Comparison of ENCODE assay signal across 12 cellular contexts in the genomic region with DNA sequence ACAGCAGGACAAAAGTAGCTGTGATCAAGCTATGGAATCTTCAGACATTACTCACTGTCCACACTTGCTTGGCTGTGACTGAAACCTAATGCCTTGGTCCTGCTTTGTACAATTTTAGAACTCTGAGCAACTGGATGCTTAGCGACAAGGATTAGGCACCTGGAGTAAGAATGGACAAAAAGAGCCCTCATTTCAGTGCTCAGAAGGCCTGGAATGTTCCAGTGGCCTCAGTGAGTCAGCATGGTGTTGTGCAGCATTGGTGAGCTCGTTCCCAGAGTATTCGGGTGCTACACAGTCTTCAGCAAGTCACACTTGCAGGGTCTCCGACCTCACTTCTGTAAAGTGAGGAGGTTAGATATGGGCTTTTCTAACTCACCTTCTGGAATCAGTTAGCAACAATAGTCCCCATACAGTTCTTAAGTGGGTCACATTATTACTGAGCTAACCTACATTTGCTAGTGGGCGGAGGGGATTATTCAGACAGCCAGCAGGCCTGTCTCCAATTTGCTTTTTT.
A peak's percentile ranks its signal among the peaks of the same experiment; 100 is the strongest.
DNase-seq lines count a peak whose midpoint lies in the region; ATAC-seq and TF ChIP-seq lines count a peak whose summit lies in the region.
"Had no signal": no experiment of that assay in that cellular context is flagged by ENCODE, and none has a peak within 500 bp of the region (broad histone marks: within the 10 kb centered on the region; RNA-seq: fewer than 3 reads in every experiment).

No MANE protein-coding gene starts in this region.

- no peak overlapping the region for H3K27ac Mint-ChIP-seq in activated T-cell treated with anti-CD3 and anti-CD28 coated beads, Interleukin-2, amount 50 U/mL, for 72 hours

- H3K4me1 ChIP-seq in A673 (ENCODE audit: insufficient read depth, low read length, poor library complexity, severe bottlenecking) = peaks cover 14% of the 10 kb centered on the region
- H3K4me1 ChIP-seq: tibial artery had no signal

- peaks cover 29% of the 10 kb centered on the region for H3K4me1 Mint-ChIP-seq in activated T-cell treated with anti-CD3 and anti-CD28 coated beads, Interleukin-2, amount 50 U/mL, for 72 hours (ENCODE audit: low read depth)

- DNase-seq in activated T-cell treated with anti-CD3 and anti-CD28 coated beads, Interleukin-2, amount 50 U/mL, for 72 hours = no peak
- no peak for DNase-seq in activated T-cell treated with anti-CD3 and anti-CD28 coated beads, Interleukin-2, amount 50 U/mL, for 48 hours
- DNase-seq in brain microvascular endothelial cell (peak; percentile 54), iris pigment epithelial cell (ENCODE audit: low read depth) (peak; percentile 76), posterior cingulate gyrus (no peak), A673 (ENCODE audit: low spot score) (no peak)
- DNase-seq: aorta, DMS153, tibial artery had no signal

- H3K36me3 Mint-ChIP-seq in activated T-cell treated with anti-CD3 and anti-CD28 coated beads, Interleukin-2, amount 50 U/mL, for 72 hours (ENCODE audit: insufficient read depth in 2 of 2) = peaks cover 7 to 22% of the 10 kb centered on the region in 2 donors

- H3K4me3 ChIP-seq in brain microvascular endothelial cell (ENCODE audit: low read depth, low read length) = no peak overlapping the region
- no peak overlapping the region for H3K4me3 ChIP-seq in A673 (ENCODE audit: low read depth, low read length, poor library complexity, severe bottlenecking)
- H3K4me3 ChIP-seq: skin epidermis, tibial artery had no signal

- H3K4me3 Mint-ChIP-seq in activated T-cell treated with anti-CD3 and anti-CD28 coated beads, Interleukin-2, amount 50 U/mL, for 72 hours = peak overlapping the region in 1 of 2 donors; percentile 21

- no TSS peak for BruUV-seq in A673 (replicated peaks; lab: Mats Ljungman, UMichigan)

- in situ Hi-C loops in brain microvascular endothelial cell (cut with HindIII; ENCODE audit: low pct_ligation_motif_present, low sequenced_read_pairs) = no loop called here

- no peaks in the 10 kb centered on the region for H3K36me3 ChIP-seq in brain microvascular endothelial cell (replicated peaks)
- no peaks in the 10 kb centered on the region for H3K36me3 ChIP-seq in A673 (ENCODE audit: insufficient read depth, low read length, poor library complexity, severe bottlenecking)
- H3K36me3 ChIP-seq: tibial artery had no signal

- CTCF ChIA-PET in A673 (lab: Charles Lee) = no interaction called here

- H3K27me3 ChIP-seq in brain microvascular endothelial cell (replicated peaks) = no peaks in the 10 kb centered on the region
- H3K27me3 ChIP-seq in A673 (replicated peaks; ENCODE audit: insufficient read depth, low read depth, low read length, poor library complexity) = no peaks in the 10 kb centered on the region
- H3K27me3 ChIP-seq: tibial artery had no signal

- intact Hi-C loops in posterior cingulate gyrus (cut with DNase I) = loop anchor here (10.0 kb wide), 1 partner anchor 65 kb away; no protein-coding TSS in a partner anchor
- intact Hi-C loops in A673 (cut with micrococcal nuclease; ENCODE audit: unreplicated experiment) = no loop called here

- ATAC-seq in activated T-cell treated with anti-CD3 and anti-CD28 coated beads, Interleukin-2, amount 50 U/mL, for 72 hours (replicated peaks in 1 of 2) = peak; percentile 20 to 61
- no peak for ATAC-seq in HG03571 (IDR thresholded peaks at IDR 0.05; ENCODE audit: unreplicated experiment)
- ATAC-seq in HG02588 (IDR thresholded peaks at IDR 0.05; ENCODE audit: unreplicated experiment) = no peak

- TF ChIP-seq CTCF in brain microvascular endothelial cell (IDR thresholded peaks at IDR 0.05; ENCODE audit: low read depth, low read length, missing control alignments) (no peak), A673 (conservative IDR thresholded peaks at IDR 0.05; ENCODE audit: low read depth, low read length) (no peak)

- peaks cover 9 to 12% of the 10 kb centered on the region in 2 donors for H3K9me3 Mint-ChIP-seq in activated T-cell treated with anti-CD3 and anti-CD28 coated beads, Interleukin-2, amount 50 U/mL, for 72 hours

- POLR2A ChIA-PET in A673 (lab: Charles Lee; ENCODE audit: low non-redundant PET) = interaction anchor here (0.6 kb wide), 1 partner anchor 12 kb away, joined by 3 read pairs; no protein-coding TSS in a partner anchor

- peaks cover 15% of the 10 kb centered on the region for H3K9me3 ChIP-seq in A673 (ENCODE audit: low read depth, low read length, poor library complexity, severe bottlenecking)

- H3K27me3 Mint-ChIP-seq in activated T-cell treated with anti-CD3 and anti-CD28 coated beads, Interleukin-2, amount 50 U/mL, for 72 hours (ENCODE audit: low read depth) = no peaks in the 10 kb centered on the region

- H3K27ac ChIP-seq in brain microvascular endothelial cell (peak overlapping the region; percentile 34), A673 (ENCODE audit: low read depth, low read length, poor library complexity, severe bottlenecking) (no peak overlapping the region)
- H3K27ac ChIP-seq: tibial artery had no signal

Comparison
In these comparisons a context has a peak if more than half of its experiments do, and no peak if none do; other contexts are left out.
1. ATAC-seq: peak in activated T-cell treated with anti-CD3 and anti-CD28 coated beads, Interleukin-2, amount 50 U/mL, for 72 hours (2 of 2); none in HG03571 (single experiment) and HG02588 (single experiment).
2. DNase-seq: peak in brain microvascular endothelial cell (single experiment) and iris pigment epithelial cell (single experiment); none in activated T-cell treated with anti-CD3 and anti-CD28 coated beads, Interleukin-2, amount 50 U/mL, for 72 hours (0 of 2), activated T-cell treated with anti-CD3 and anti-CD28 coated beads, Interleukin-2, amount 50 U/mL, for 48 hours (0 of 2), posterior cingulate gyrus (0 of 10) and A673 (single experiment).